In the genomic region with DNA sequence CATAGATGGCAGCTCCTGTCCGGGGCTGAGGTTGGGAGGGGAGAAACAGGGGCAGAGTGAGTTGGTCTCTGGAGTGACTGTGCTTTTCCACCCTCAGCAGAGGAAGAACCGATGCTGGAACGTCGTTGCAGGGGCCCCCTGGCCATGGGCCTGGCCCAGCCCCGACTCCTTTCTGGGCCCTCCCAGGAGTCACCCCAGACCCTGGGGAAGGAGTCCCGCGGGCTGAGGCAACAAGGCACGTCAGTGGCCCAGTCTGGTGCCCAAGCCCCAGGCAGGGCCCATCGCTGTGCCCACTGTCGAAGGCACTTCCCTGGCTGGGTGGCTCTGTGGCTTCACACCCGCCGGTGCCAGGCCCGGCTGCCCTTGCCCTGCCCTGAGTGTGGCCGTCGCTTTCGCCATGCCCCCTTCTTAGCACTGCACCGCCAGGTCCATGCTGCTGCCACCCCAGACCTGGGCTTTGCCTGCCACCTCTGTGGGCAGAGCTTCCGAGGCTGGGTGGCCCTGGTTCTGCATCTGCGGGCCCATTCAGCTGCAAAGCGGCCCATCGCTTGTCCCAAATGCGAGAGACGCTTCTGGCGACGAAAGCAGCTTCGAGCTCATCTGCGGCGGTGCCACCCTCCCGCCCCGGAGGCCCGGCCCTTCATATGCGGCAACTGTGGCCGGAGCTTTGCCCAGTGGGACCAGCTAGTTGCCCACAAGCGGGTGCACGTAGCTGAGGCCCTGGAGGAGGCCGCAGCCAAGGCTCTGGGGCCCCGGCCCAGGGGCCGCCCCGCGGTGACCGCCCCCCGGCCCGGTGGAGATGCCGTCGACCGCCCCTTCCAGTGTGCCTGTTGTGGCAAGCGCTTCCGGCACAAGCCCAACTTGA, we compare ENCODE assay signal across 12 cellular contexts. TPM values are rescaled to one million over a fixed set of nuclear protein-coding genes. Genes with fewer than 3 reads are reported as not detected.
DNase-seq lines count a peak whose midpoint lies in the region; ATAC-seq and TF ChIP-seq lines count a peak whose summit lies in the region.
"Had no signal": no experiment of that assay in that cellular context is flagged by ENCODE, and none has a peak within 500 bp of the region (broad histone marks: within the 10 kb centered on the region; RNA-seq: fewer than 3 reads in every experiment).

No MANE protein-coding gene starts in this region.

- DNase-seq in activated effector memory CD4-positive, alpha-beta T cell treated with anti-CD3 and anti-CD28 coated beads, Interleukin-2, amount 50 U/mL, for 16 hours, result peak; percentile 59
- DNase-seq in activated effector memory CD4-positive, alpha-beta T cell treated with Interleukin-2 at 50 U/mL for 16 hours, result no peak
- DNase-seq in endothelial cell (ENCODE audit: low spot score) (no peak), GOT3 (lab: John Stamatoyannopoulos, UW) (no peak)
- DNase-seq: erythroblast, GF-D8, Karpas-422, NCI-H82, tibial artery had no signal

- peaks cover 34% of the 10 kb centered on the region for H3K36me3 Mint-ChIP-seq in endothelial cell (ENCODE audit: low read depth, unreplicated experiment)
- H3K36me3 Mint-ChIP-seq in stimulated activated memory B cell treated with anti-CD40 and anti-IgM and Interleukin-4, amounts not matched to agents 10 μg/mL and 1 μg/mL and 100 μg/mL, for 72 hours, result peaks cover 41% of the 10 kb centered on the region

- TF ChIP-seq CTCF in endothelial cell (IDR thresholded peaks at IDR 0.05; ENCODE audit: unreplicated experiment), result no peak

- peaks cover 57% of the 10 kb centered on the region for H3K4me1 Mint-ChIP-seq in endothelial cell (ENCODE audit: unreplicated experiment)
- peaks cover 68% of the 10 kb centered on the region for H3K4me1 Mint-ChIP-seq in stimulated activated memory B cell treated with anti-CD40 and anti-IgM and Interleukin-4, amounts not matched to agents 10 μg/mL and 1 μg/mL and 100 μg/mL, for 72 hours

- H3K27me3 Mint-ChIP-seq in endothelial cell (ENCODE audit: unreplicated experiment), result peaks cover 20% of the 10 kb centered on the region
- no peaks in the 10 kb centered on the region for H3K27me3 Mint-ChIP-seq in stimulated activated memory B cell treated with anti-CD40 and anti-IgM and Interleukin-4, amounts not matched to agents 10 μg/mL and 1 μg/mL and 100 μg/mL, for 72 hours

- peak overlapping the region; percentile 74 for H3K27ac Mint-ChIP-seq in endothelial cell (ENCODE audit: unreplicated experiment)
- peak overlapping the region; percentile 98 for H3K27ac Mint-ChIP-seq in stimulated activated memory B cell treated with anti-CD40 and anti-IgM and Interleukin-4, amounts not matched to agents 10 μg/mL and 1 μg/mL and 100 μg/mL, for 72 hours
- H3K27ac Mint-ChIP-seq: activated T-helper 1 cell treated with anti-CD3 and anti-CD28 coated beads, Interleukin-12 subunit alpha, Interleukin-12 subunit beta, Interleukin-2, Interleukin-4 antibody, amounts not matched to agents 30 ng/mL and 10 ng/mL and 1 ng/mL, durations not matched to agents 14 hours and 24 hours and 36 hours had no signal

- no peaks in the 10 kb centered on the region for H3K9me3 Mint-ChIP-seq in endothelial cell (ENCODE audit: unreplicated experiment)
- H3K9me3 Mint-ChIP-seq in stimulated activated memory B cell treated with anti-CD40 and anti-IgM and Interleukin-4, amounts not matched to agents 10 μg/mL and 1 μg/mL and 100 μg/mL, for 72 hours, result no peaks in the 10 kb centered on the region
- H3K9me3 Mint-ChIP-seq: activated T-helper 1 cell treated with anti-CD3 and anti-CD28 coated beads, Interleukin-12 subunit alpha, Interleukin-12 subunit beta, Interleukin-2, Interleukin-4 antibody, amounts not matched to agents 30 ng/mL and 10 ng/mL and 1 ng/mL, durations not matched to agents 14 hours and 24 hours and 36 hours had no signal

- H3K4me3 Mint-ChIP-seq in endothelial cell (ENCODE audit: unreplicated experiment), result no peak overlapping the region
- H3K4me3 Mint-ChIP-seq in stimulated activated memory B cell treated with anti-CD40 and anti-IgM and Interleukin-4, amounts not matched to agents 10 μg/mL and 1 μg/mL and 100 μg/mL, for 72 hours, result no peak overlapping the region

- no peak for ATAC-seq in stimulated activated memory B cell treated with anti-CD40 and anti-IgM and Interleukin-4, amounts not matched to agents 10 μg/mL and 1 μg/mL and 100 μg/mL, for 72 hours
- ATAC-seq in GM18517 (IDR thresholded peaks at IDR 0.05; ENCODE audit: unreplicated experiment), result no peak

RNA-seq across cellular contexts. Expression of a gene that starts 2.7 kb away (rescaled TPM):
- 138 TPM for total RNA-seq in endothelial cell (ENCODE audit: unreplicated experiment)

RNA-seq across cellular contexts. Expression of a gene that starts 7.8 kb away (rescaled TPM):
- 12.1 TPM for total RNA-seq in endothelial cell (ENCODE audit: unreplicated experiment)

RNA-seq across cellular contexts. Expression of a gene that starts 29.9 kb away (rescaled TPM):
- 4.9 TPM for total RNA-seq in endothelial cell (ENCODE audit: unreplicated experiment)
- total RNA-seq: activated T-helper 1 cell treated with anti-CD3 and anti-CD28 coated beads, Interleukin-12 subunit alpha, Interleukin-12 subunit beta, Interleukin-2, Interleukin-4 antibody, amounts not matched to agents 30 ng/mL and 10 ng/mL and 1 ng/mL, durations not matched to agents 14 hours and 24 hours and 36 hours had no signal

RNA-seq across cellular contexts. Expression of a gene that starts 48.0 kb away (rescaled TPM):
- 0.87 TPM for total RNA-seq in endothelial cell (ENCODE audit: unreplicated experiment)

RNA-seq across cellular contexts. Expression of a gene that starts 48.2 kb away (rescaled TPM):
- 5.1 TPM for total RNA-seq in endothelial cell (ENCODE audit: unreplicated experiment)
